28 cellular contexts compared by ENCODE assay signal in genomic region chr6:52890018-52890417, GRCh38. TPM values are rescaled to one million over a fixed set of nuclear protein-coding genes. Genes with fewer than 3 reads are reported as not detected.
DNase-seq lines count a peak whose midpoint lies in the region; ATAC-seq and TF ChIP-seq lines count a peak whose summit lies in the region.
"Had no signal": no experiment of that assay in that cellular context is flagged by ENCODE, and none has a peak within 500 bp of the region (broad histone marks: within the 10 kb centered on the region; RNA-seq: fewer than 3 reads in every experiment).

No MANE protein-coding gene starts in this region.

- peak; percentile 8 for DNase-seq in activated CD8-positive, alpha-beta T cell treated with anti-CD3 and anti-CD28 coated beads for 36 hours
- no peak for DNase-seq in activated CD8-positive, alpha-beta T cell treated with anti-CD3 and anti-CD28 coated beads, Interleukin-2, amount 10 ng/mL, durations not matched to agents 7 days and 5 days
- no peak for DNase-seq in activated naive CD8-positive, alpha-beta T cell treated with anti-CD3 and anti-CD28 coated beads, Interleukin-2, amount 50 U/mL, for 24 hours
- DNase-seq in activated naive CD8-positive, alpha-beta T cell treated with anti-CD3 and anti-CD28 coated beads for 36 hours: no peak
- no peak for DNase-seq in activated T-helper 2 cell treated with anti-CD3 and anti-CD28 coated beads, Interferon-gamma antibody, Interleukin-2, Interleukin-4, amounts not matched to agents 10 μg/mL and 5 μg/mL and 100 μg/mL, durations not matched to agents 14 hours and 24 hours and 36 hours (ENCODE audit: low spot score)
- no peak for DNase-seq in occipital lobe (lab: John Stamatoyannopoulos, UW)
- no peak for DNase-seq in OCI-M2 (lab: John Stamatoyannopoulos, UW; ENCODE audit: unreplicated experiment)
- DNase-seq: 8988T; ACHN; BE2C; C1 segment of cervical spinal cord; CD4-positive, alpha-beta memory T cell; CD4-positive, CD25-positive, alpha-beta regulatory T cell; CD8-positive, alpha-beta memory T cell; COR-L47; DMS 273 treated with DMSO at 0.1 percent for 48 hours; DMS153; DMS53; DMS79; DND-41; EL; GDM1 had no signal

- CTCF ChIA-PET in activated CD8-positive, alpha-beta T cell treated with anti-CD3 and anti-CD28 coated beads for 36 hours (lab: Charles Lee): interaction anchor here (2.1 kb wide), 1 partner anchor 8 kb away, joined by 7 read pairs; no protein-coding TSS in a partner anchor
- CTCF ChIA-PET in activated CD8-positive, alpha-beta T cell treated with anti-CD3 and anti-CD28 coated beads, Interleukin-2, amount 10 ng/mL, durations not matched to agents 7 days and 5 days (lab: Charles Lee): no interaction called here

- POLR2A ChIA-PET in activated CD8-positive, alpha-beta T cell treated with anti-CD3 and anti-CD28 coated beads for 36 hours (lab: Charles Lee): interaction anchor here (0.6 kb wide), 1 partner anchor 1116 kb away, joined by 4 read pairs; no protein-coding TSS in a partner anchor
- POLR2A ChIA-PET in activated CD8-positive, alpha-beta T cell treated with anti-CD3 and anti-CD28 coated beads, Interleukin-2, amount 10 ng/mL, durations not matched to agents 7 days and 5 days (lab: Charles Lee): no interaction called here

- no peaks in the 10 kb centered on the region for H3K36me3 Mint-ChIP-seq in activated CD8-positive, alpha-beta T cell treated with anti-CD3 and anti-CD28 coated beads for 36 hours (ENCODE audit: low read depth)
- no peaks in the 10 kb centered on the region for H3K36me3 Mint-ChIP-seq in activated CD8-positive, alpha-beta T cell treated with anti-CD3 and anti-CD28 coated beads, Interleukin-2, amount 10 ng/mL, durations not matched to agents 7 days and 5 days (ENCODE audit: low read depth)
- H3K36me3 Mint-ChIP-seq in activated naive CD8-positive, alpha-beta T cell treated with anti-CD3 and anti-CD28 coated beads, Interleukin-2, amount 50 U/mL, for 24 hours (ENCODE audit: low read depth): peaks cover 2% of the 10 kb centered on the region
- no peaks in the 10 kb centered on the region for H3K36me3 Mint-ChIP-seq in activated naive CD8-positive, alpha-beta T cell treated with anti-CD3 and anti-CD28 coated beads for 36 hours
- H3K36me3 Mint-ChIP-seq in activated T-helper 17 cell treated with anti-CD3 and anti-CD28 coated beads, Interleukin-2, amount 50 U/mL, for 72 hours (ENCODE audit: low read depth): no peaks in the 10 kb centered on the region
- peaks cover 4% of the 10 kb centered on the region for H3K36me3 Mint-ChIP-seq in activated T-helper 2 cell treated with anti-CD3 and anti-CD28 coated beads, Interferon-gamma antibody, Interleukin-2, Interleukin-4, amounts not matched to agents 10 μg/mL and 5 μg/mL and 100 μg/mL, durations not matched to agents 14 hours and 24 hours and 36 hours (ENCODE audit: low read depth)
- H3K36me3 Mint-ChIP-seq: CD14-positive monocyte; CD4-positive, alpha-beta memory T cell; CD4-positive, CD25-positive, alpha-beta regulatory T cell; CD8-positive, alpha-beta memory T cell had no signal

- no peak overlapping the region for H3K27ac Mint-ChIP-seq in activated CD8-positive, alpha-beta T cell treated with anti-CD3 and anti-CD28 coated beads for 36 hours
- H3K27ac Mint-ChIP-seq in activated CD8-positive, alpha-beta T cell treated with anti-CD3 and anti-CD28 coated beads, Interleukin-2, amount 10 ng/mL, durations not matched to agents 7 days and 5 days: no peak overlapping the region
- H3K27ac Mint-ChIP-seq in activated naive CD8-positive, alpha-beta T cell treated with anti-CD3 and anti-CD28 coated beads, Interleukin-2, amount 50 U/mL, for 24 hours: no peak overlapping the region
- no peak overlapping the region for H3K27ac Mint-ChIP-seq in activated naive CD8-positive, alpha-beta T cell treated with anti-CD3 and anti-CD28 coated beads for 36 hours
- peak overlapping the region; percentile 31 for H3K27ac Mint-ChIP-seq in activated T-helper 17 cell treated with anti-CD3 and anti-CD28 coated beads, Interleukin-2, amount 50 U/mL, for 72 hours
- peak overlapping the region; percentile 40 for H3K27ac Mint-ChIP-seq in activated T-helper 2 cell treated with anti-CD3 and anti-CD28 coated beads, Interferon-gamma antibody, Interleukin-2, Interleukin-4, amounts not matched to agents 10 μg/mL and 5 μg/mL and 100 μg/mL, durations not matched to agents 14 hours and 24 hours and 36 hours
- H3K27ac Mint-ChIP-seq: CD4-positive, alpha-beta memory T cell; CD8-positive, alpha-beta memory T cell had no signal

- intact Hi-C loops in activated CD8-positive, alpha-beta T cell treated with anti-CD3 and anti-CD28 coated beads for 36 hours (cut with micrococcal nuclease): loop anchor here (5.0 kb wide), 1 partner anchor 87 kb away; no protein-coding TSS in a partner anchor
- intact Hi-C loops in activated T-helper 2 cell treated with anti-CD3 and anti-CD28 coated beads, Interferon-gamma antibody, Interleukin-2, Interleukin-4, amounts not matched to agents 10 μg/mL and 5 μg/mL and 100 μg/mL, durations not matched to agents 14 hours and 24 hours and 36 hours (cut with micrococcal nuclease): no loop called here

- H3K9me3 Mint-ChIP-seq in activated CD8-positive, alpha-beta T cell treated with anti-CD3 and anti-CD28 coated beads for 36 hours: no peaks in the 10 kb centered on the region
- H3K9me3 Mint-ChIP-seq in activated CD8-positive, alpha-beta T cell treated with anti-CD3 and anti-CD28 coated beads, Interleukin-2, amount 10 ng/mL, durations not matched to agents 7 days and 5 days (ENCODE audit: insufficient read depth): no peaks in the 10 kb centered on the region
- H3K9me3 Mint-ChIP-seq in activated naive CD8-positive, alpha-beta T cell treated with anti-CD3 and anti-CD28 coated beads, Interleukin-2, amount 50 U/mL, for 24 hours: no peaks in the 10 kb centered on the region
- H3K9me3 Mint-ChIP-seq in activated naive CD8-positive, alpha-beta T cell treated with anti-CD3 and anti-CD28 coated beads for 36 hours: no peaks in the 10 kb centered on the region
- no peaks in the 10 kb centered on the region for H3K9me3 Mint-ChIP-seq in activated T-helper 17 cell treated with anti-CD3 and anti-CD28 coated beads, Interleukin-2, amount 50 U/mL, for 72 hours
- peaks cover 7% of the 10 kb centered on the region for H3K9me3 Mint-ChIP-seq in activated T-helper 2 cell treated with anti-CD3 and anti-CD28 coated beads, Interferon-gamma antibody, Interleukin-2, Interleukin-4, amounts not matched to agents 10 μg/mL and 5 μg/mL and 100 μg/mL, durations not matched to agents 14 hours and 24 hours and 36 hours
- H3K9me3 Mint-ChIP-seq: CD4-positive, alpha-beta memory T cell; CD8-positive, alpha-beta memory T cell had no signal

- ATAC-seq in activated CD8-positive, alpha-beta T cell treated with anti-CD3 and anti-CD28 coated beads for 36 hours: peak; percentile 37
- no peak for ATAC-seq in activated CD8-positive, alpha-beta T cell treated with anti-CD3 and anti-CD28 coated beads, Interleukin-2, amount 10 ng/mL, durations not matched to agents 7 days and 5 days
- ATAC-seq in activated naive CD8-positive, alpha-beta T cell treated with anti-CD3 and anti-CD28 coated beads, Interleukin-2, amount 50 U/mL, for 24 hours: peak; percentile 26
- ATAC-seq in activated T-helper 17 cell treated with anti-CD3 and anti-CD28 coated beads, Interleukin-2, amount 50 U/mL, for 72 hours (replicated peaks): peak; percentile 47
- ATAC-seq: GM12878 had no signal

- no peak for TF ChIP-seq CTCF in activated CD8-positive, alpha-beta T cell treated with anti-CD3 and anti-CD28 coated beads for 36 hours (IDR thresholded peaks at IDR 0.05)

- H3K27me3 Mint-ChIP-seq in activated CD8-positive, alpha-beta T cell treated with anti-CD3 and anti-CD28 coated beads for 36 hours: peaks cover 5% of the 10 kb centered on the region
- peaks cover 17% of the 10 kb centered on the region for H3K27me3 Mint-ChIP-seq in activated CD8-positive, alpha-beta T cell treated with anti-CD3 and anti-CD28 coated beads, Interleukin-2, amount 10 ng/mL, durations not matched to agents 7 days and 5 days (ENCODE audit: low read depth)
- H3K27me3 Mint-ChIP-seq in activated naive CD8-positive, alpha-beta T cell treated with anti-CD3 and anti-CD28 coated beads, Interleukin-2, amount 50 U/mL, for 24 hours: peaks cover 1% of the 10 kb centered on the region
- H3K27me3 Mint-ChIP-seq in activated naive CD8-positive, alpha-beta T cell treated with anti-CD3 and anti-CD28 coated beads for 36 hours: peaks cover 11% of the 10 kb centered on the region
- H3K27me3 Mint-ChIP-seq in activated T-helper 17 cell treated with anti-CD3 and anti-CD28 coated beads, Interleukin-2, amount 50 U/mL, for 72 hours: peaks cover 15% of the 10 kb centered on the region
- no peaks in the 10 kb centered on the region for H3K27me3 Mint-ChIP-seq in activated T-helper 2 cell treated with anti-CD3 and anti-CD28 coated beads, Interferon-gamma antibody, Interleukin-2, Interleukin-4, amounts not matched to agents 10 μg/mL and 5 μg/mL and 100 μg/mL, durations not matched to agents 14 hours and 24 hours and 36 hours (ENCODE audit: low read depth)

- H3K4me1 Mint-ChIP-seq in activated CD8-positive, alpha-beta T cell treated with anti-CD3 and anti-CD28 coated beads for 36 hours (ENCODE audit: low read depth): peaks cover 17% of the 10 kb centered on the region
- no peaks in the 10 kb centered on the region for H3K4me1 Mint-ChIP-seq in activated CD8-positive, alpha-beta T cell treated with anti-CD3 and anti-CD28 coated beads, Interleukin-2, amount 10 ng/mL, durations not matched to agents 7 days and 5 days (ENCODE audit: low read depth)
- H3K4me1 Mint-ChIP-seq in activated naive CD8-positive, alpha-beta T cell treated with anti-CD3 and anti-CD28 coated beads, Interleukin-2, amount 50 U/mL, for 24 hours: peaks cover 48% of the 10 kb centered on the region
- peaks cover 7% of the 10 kb centered on the region for H3K4me1 Mint-ChIP-seq in activated naive CD8-positive, alpha-beta T cell treated with anti-CD3 and anti-CD28 coated beads for 36 hours
- no peaks in the 10 kb centered on the region for H3K4me1 Mint-ChIP-seq in activated T-helper 17 cell treated with anti-CD3 and anti-CD28 coated beads, Interleukin-2, amount 50 U/mL, for 72 hours
- H3K4me1 Mint-ChIP-seq in activated T-helper 2 cell treated with anti-CD3 and anti-CD28 coated beads, Interferon-gamma antibody, Interleukin-2, Interleukin-4, amounts not matched to agents 10 μg/mL and 5 μg/mL and 100 μg/mL, durations not matched to agents 14 hours and 24 hours and 36 hours (ENCODE audit: low read depth): peaks cover 51% of the 10 kb centered on the region
- H3K4me1 Mint-ChIP-seq: CD14-positive monocyte; CD4-positive, alpha-beta memory T cell; CD4-positive, CD25-positive, alpha-beta regulatory T cell; CD8-positive, alpha-beta memory T cell had no signal

- no peak overlapping the region for H3K4me3 Mint-ChIP-seq in activated CD8-positive, alpha-beta T cell treated with anti-CD3 and anti-CD28 coated beads for 36 hours
- no peak overlapping the region for H3K4me3 Mint-ChIP-seq in activated CD8-positive, alpha-beta T cell treated with anti-CD3 and anti-CD28 coated beads, Interleukin-2, amount 10 ng/mL, durations not matched to agents 7 days and 5 days
- H3K4me3 Mint-ChIP-seq in activated naive CD8-positive, alpha-beta T cell treated with anti-CD3 and anti-CD28 coated beads, Interleukin-2, amount 50 U/mL, for 24 hours: no peak overlapping the region
- no peak overlapping the region for H3K4me3 Mint-ChIP-seq in activated naive CD8-positive, alpha-beta T cell treated with anti-CD3 and anti-CD28 coated beads for 36 hours
- no peak overlapping the region for H3K4me3 Mint-ChIP-seq in activated T-helper 17 cell treated with anti-CD3 and anti-CD28 coated beads, Interleukin-2, amount 50 U/mL, for 72 hours
- no peak overlapping the region for H3K4me3 Mint-ChIP-seq in activated T-helper 2 cell treated with anti-CD3 and anti-CD28 coated beads, Interferon-gamma antibody, Interleukin-2, Interleukin-4, amounts not matched to agents 10 μg/mL and 5 μg/mL and 100 μg/mL, durations not matched to agents 14 hours and 24 hours and 36 hours (ENCODE audit: low read depth)
- H3K4me3 Mint-ChIP-seq: CD14-positive monocyte; CD4-positive, alpha-beta memory T cell; CD4-positive, CD25-positive, alpha-beta regulatory T cell; CD8-positive, alpha-beta memory T cell had no signal

RNA-seq across cellular contexts. Expression of gene GSTA3, which starts 19.5 kb away (rescaled TPM):
- not detected for total RNA-seq in activated CD8-positive, alpha-beta T cell treated with anti-CD3 and anti-CD28 coated beads for 36 hours
- not detected for total RNA-seq in activated CD8-positive, alpha-beta T cell treated with anti-CD3 and anti-CD28 coated beads, Interleukin-2, amount 10 ng/mL, durations not matched to agents 7 days and 5 days
- total RNA-seq in activated naive CD8-positive, alpha-beta T cell treated with anti-CD3 and anti-CD28 coated beads for 36 hours: not detected
- total RNA-seq in activated T-helper 17 cell treated with anti-CD3 and anti-CD28 coated beads, Interleukin-2, amount 50 U/mL, for 72 hours: not detected
- not detected in 2 replicates for total RNA-seq in activated T-helper 2 cell treated with anti-CD3 and anti-CD28 coated beads, Interferon-gamma antibody, Interleukin-2, Interleukin-4, amounts not matched to agents 10 μg/mL and 5 μg/mL and 100 μg/mL, durations not matched to agents 14 hours and 24 hours and 36 hours
- not detected for total RNA-seq in occipital lobe
- total RNA-seq: A673; CD4-positive, alpha-beta memory T cell; CD4-positive, CD25-positive, alpha-beta regulatory T cell; CD8-positive, alpha-beta memory T cell; Daoy; G401; GM12878 had no signal

RNA-seq across cellular contexts. Expression of gene GSTA5, which starts 49.4 kb away (rescaled TPM):
- total RNA-seq in activated CD8-positive, alpha-beta T cell treated with anti-CD3 and anti-CD28 coated beads for 36 hours: not detected
- not detected for total RNA-seq in activated CD8-positive, alpha-beta T cell treated with anti-CD3 and anti-CD28 coated beads, Interleukin-2, amount 10 ng/mL, durations not matched to agents 7 days and 5 days
- total RNA-seq in activated naive CD8-positive, alpha-beta T cell treated with anti-CD3 and anti-CD28 coated beads for 36 hours: not detected
- total RNA-seq in activated T-helper 17 cell treated with anti-CD3 and anti-CD28 coated beads, Interleukin-2, amount 50 U/mL, for 72 hours: not detected
- total RNA-seq in activated T-helper 2 cell treated with anti-CD3 and anti-CD28 coated beads, Interferon-gamma antibody, Interleukin-2, Interleukin-4, amounts not matched to agents 10 μg/mL and 5 μg/mL and 100 μg/mL, durations not matched to agents 14 hours and 24 hours and 36 hours: not detected in 2 replicates
- not detected for total RNA-seq in occipital lobe
- total RNA-seq: A673; CD4-positive, alpha-beta memory T cell; CD4-positive, CD25-positive, alpha-beta regulatory T cell; CD8-positive, alpha-beta memory T cell; Daoy; G401; GM12878 had no signal

Comparison
In these comparisons a context has a peak if more than half of its experiments do, and no peak if none do; other contexts are left out.
1. H3K27ac Mint-ChIP-seq: peak in activated T-helper 17 cell treated with anti-CD3 and anti-CD28 coated beads, Interleukin-2, amount 50 U/mL, for 72 hours (single experiment) and activated T-helper 2 cell treated with anti-CD3 and anti-CD28 coated beads, Interferon-gamma antibody, Interleukin-2, Interleukin-4, amounts not matched to agents 10 μg/mL and 5 μg/mL and 100 μg/mL, durations not matched to agents 14 hours and 24 hours and 36 hours (single experiment); none in activated CD8-positive, alpha-beta T cell treated with anti-CD3 and anti-CD28 coated beads for 36 hours (single experiment), activated CD8-positive, alpha-beta T cell treated with anti-CD3 and anti-CD28 coated beads, Interleukin-2, amount 10 ng/mL, durations not matched to agents 7 days and 5 days (single experiment), activated naive CD8-positive, alpha-beta T cell treated with anti-CD3 and anti-CD28 coated beads, Interleukin-2, amount 50 U/mL, for 24 hours (single experiment) and activated naive CD8-positive, alpha-beta T cell treated with anti-CD3 and anti-CD28 coated beads for 36 hours (single experiment).